8 cellular contexts compared by ENCODE assay signal in the genomic region with DNA sequence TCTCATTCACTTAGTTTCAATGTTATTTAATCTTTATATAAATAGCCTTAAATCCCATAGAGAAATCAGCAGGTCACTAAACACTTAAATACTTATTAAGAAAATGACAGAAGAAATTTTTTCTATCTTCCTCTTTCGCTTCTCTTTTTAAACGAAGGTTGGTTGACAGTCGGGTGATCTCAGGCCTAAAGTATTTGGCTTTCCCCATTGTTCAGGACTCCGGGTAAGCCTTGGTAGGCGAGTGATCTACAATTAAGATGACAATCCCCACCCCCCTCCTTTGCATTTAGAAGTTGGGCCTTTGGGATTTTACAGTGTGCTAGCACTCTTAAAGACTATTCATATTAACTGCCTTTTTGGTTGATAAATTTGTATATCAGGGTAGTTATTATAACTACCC.
DNase-seq lines count a peak whose midpoint lies in the region; ATAC-seq and TF ChIP-seq lines count a peak whose summit lies in the region.

No MANE protein-coding gene starts in this region.

- DNase-seq in GM13977 (ENCODE audit: low spot score), result peak; percentile 52
- peak; percentile 77 for DNase-seq in kidney glomerular epithelial cell (lab: John Stamatoyannopoulos, UW)
- DNase-seq in activated CD4-positive, CD25-positive, alpha-beta regulatory T cell (lab: John Stamatoyannopoulos, UW), result no peak
- no peak for DNase-seq in NCI-H2171 (lab: John Stamatoyannopoulos, UW)
- no peak for DNase-seq in stimulated activated naive CD8-positive, alpha-beta T cell treated with anti-CD3 and anti-CD28 coated beads, Interleukin-15, Interleukin-2, amounts not matched to agents 100 U/mL and 50 U/mL, for 24 hours

- TF ChIP-seq CTCF in GM13977 (IDR thresholded peaks at IDR 0.05; ENCODE audit: extremely low read depth, insufficient read depth, missing control alignments), result no peak

- in situ Hi-C loops in GM13977 (cut with MboI; ENCODE audit: low pct_unique_long_range_greater_than_20kb, low sequenced_read_pairs, unreplicated experiment), result no loop called here

- ATAC-seq in HG03039 (IDR thresholded peaks at IDR 0.05; ENCODE audit: unreplicated experiment) (peak; percentile 51), SK-N-SH treated with all-trans-retinoic acid at 6 μM for 48 hours (peak; percentile 24; the same call in 1 of the 3 replicates), HG03175 (IDR thresholded peaks at IDR 0.05; ENCODE audit: unreplicated experiment) (no peak)
- no peak for ATAC-seq in stimulated activated naive CD8-positive, alpha-beta T cell treated with anti-CD3 and anti-CD28 coated beads, Interleukin-15, Interleukin-2, amounts not matched to agents 100 U/mL and 50 U/mL, for 24 hours

TF ChIP-seq in SK-N-SH treated with all-trans-retinoic acid at 6 μM for 48 hours, 23 proteins besides CTCF, POLR2A, EP300 and RAD21:
- TF ChIP-seq, protein P1, sequence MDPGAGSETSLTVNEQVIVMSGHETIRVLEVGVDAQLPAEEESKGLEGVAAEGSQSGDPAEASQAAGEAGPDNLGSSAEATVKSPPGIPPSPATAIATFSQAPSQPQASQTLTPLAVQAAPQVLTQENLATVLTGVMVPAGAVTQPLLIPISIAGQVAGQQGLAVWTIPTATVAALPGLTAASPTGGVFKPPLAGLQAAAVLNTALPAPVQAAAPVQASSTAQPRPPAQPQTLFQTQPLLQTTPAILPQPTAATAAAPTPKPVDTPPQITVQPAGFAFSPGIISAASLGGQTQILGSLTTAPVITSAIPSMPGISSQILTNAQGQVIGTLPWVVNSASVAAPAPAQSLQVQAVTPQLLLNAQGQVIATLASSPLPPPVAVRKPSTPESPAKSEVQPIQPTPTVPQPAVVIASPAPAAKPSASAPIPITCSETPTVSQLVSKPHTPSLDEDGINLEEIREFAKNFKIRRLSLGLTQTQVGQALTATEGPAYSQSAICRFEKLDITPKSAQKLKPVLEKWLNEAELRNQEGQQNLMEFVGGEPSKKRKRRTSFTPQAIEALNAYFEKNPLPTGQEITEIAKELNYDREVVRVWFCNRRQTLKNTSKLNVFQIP (CRISPR knock-in tag; IDR thresholded peaks at IDR 0.05; ENCODE audit: borderline replicate concordance, low read depth), result no peak
- TF ChIP-seq TOX (CRISPR knock-in tag; IDR thresholded peaks at IDR 0.05; ENCODE audit: borderline replicate concordance), result no peak
- no peak for TF ChIP-seq ZNF565 (CRISPR knock-in tag; conservative IDR thresholded peaks at IDR 0.05; ENCODE audit: low read depth)
- TF ChIP-seq SNAI2 (CRISPR knock-in tag; IDR thresholded peaks at IDR 0.05), result no peak
- TF ChIP-seq, protein P2, sequence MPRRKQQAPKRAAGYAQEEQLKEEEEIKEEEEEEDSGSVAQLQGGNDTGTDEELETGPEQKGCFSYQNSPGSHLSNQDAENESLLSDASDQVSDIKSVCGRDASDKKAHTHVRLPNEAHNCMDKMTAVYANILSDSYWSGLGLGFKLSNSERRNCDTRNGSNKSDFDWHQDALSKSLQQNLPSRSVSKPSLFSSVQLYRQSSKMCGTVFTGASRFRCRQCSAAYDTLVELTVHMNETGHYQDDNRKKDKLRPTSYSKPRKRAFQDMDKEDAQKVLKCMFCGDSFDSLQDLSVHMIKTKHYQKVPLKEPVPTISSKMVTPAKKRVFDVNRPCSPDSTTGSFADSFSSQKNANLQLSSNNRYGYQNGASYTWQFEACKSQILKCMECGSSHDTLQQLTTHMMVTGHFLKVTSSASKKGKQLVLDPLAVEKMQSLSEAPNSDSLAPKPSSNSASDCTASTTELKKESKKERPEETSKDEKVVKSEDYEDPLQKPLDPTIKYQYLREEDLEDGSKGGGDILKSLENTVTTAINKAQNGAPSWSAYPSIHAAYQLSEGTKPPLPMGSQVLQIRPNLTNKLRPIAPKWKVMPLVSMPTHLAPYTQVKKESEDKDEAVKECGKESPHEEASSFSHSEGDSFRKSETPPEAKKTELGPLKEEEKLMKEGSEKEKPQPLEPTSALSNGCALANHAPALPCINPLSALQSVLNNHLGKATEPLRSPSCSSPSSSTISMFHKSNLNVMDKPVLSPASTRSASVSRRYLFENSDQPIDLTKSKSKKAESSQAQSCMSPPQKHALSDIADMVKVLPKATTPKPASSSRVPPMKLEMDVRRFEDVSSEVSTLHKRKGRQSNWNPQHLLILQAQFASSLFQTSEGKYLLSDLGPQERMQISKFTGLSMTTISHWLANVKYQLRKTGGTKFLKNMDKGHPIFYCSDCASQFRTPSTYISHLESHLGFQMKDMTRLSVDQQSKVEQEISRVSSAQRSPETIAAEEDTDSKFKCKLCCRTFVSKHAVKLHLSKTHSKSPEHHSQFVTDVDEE (CRISPR knock-in tag; IDR thresholded peaks at IDR 0.05), result no peak
TF ChIP-seq in SK-N-SH treated with all-trans-retinoic acid at 6 μM for 48 hours: peak in this region for 0.

Comparison
In these comparisons a context has a peak if more than half of its experiments do, and no peak if none do; other contexts are left out.
1. DNase-seq: peak in GM13977 (single experiment) and kidney glomerular epithelial cell (single experiment); none in activated CD4-positive, CD25-positive, alpha-beta regulatory T cell (0 of 4), NCI-H2171 (single experiment) and stimulated activated naive CD8-positive, alpha-beta T cell treated with anti-CD3 and anti-CD28 coated beads, Interleukin-15, Interleukin-2, amounts not matched to agents 100 U/mL and 50 U/mL, for 24 hours (single experiment).
2. ATAC-seq: peak in HG03039 (single experiment) and SK-N-SH treated with all-trans-retinoic acid at 6 μM for 48 hours (single experiment); none in HG03175 (single experiment) and stimulated activated naive CD8-positive, alpha-beta T cell treated with anti-CD3 and anti-CD28 coated beads, Interleukin-15, Interleukin-2, amounts not matched to agents 100 U/mL and 50 U/mL, for 24 hours (single experiment).